ENCODE assay signal across 12 cellular contexts in the genomic region with DNA sequence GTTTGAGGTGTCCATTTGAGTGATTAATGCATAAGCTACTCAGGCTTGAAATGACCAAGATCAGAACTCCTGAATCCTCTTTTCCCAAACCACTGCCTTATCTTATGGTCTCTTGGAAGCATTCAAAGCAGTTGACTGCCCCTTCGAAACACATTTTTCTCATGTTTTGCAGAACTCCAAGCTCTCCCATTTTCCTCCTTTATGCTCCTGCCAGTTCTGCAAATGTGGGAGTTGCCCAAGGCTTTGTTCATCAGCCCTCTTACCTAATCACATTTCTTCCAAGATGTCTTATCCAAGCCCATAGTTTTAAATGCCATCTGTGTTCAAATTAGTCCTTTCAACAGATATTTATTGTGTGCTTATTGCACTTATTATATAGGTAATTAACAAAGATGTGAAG. TPM values are rescaled to one million over a fixed set of nuclear protein-coding genes. Genes with fewer than 3 reads are reported as not detected.
DNase-seq lines count a peak whose midpoint lies in the region; ATAC-seq and TF ChIP-seq lines count a peak whose summit lies in the region.
"Had no signal": no experiment of that assay in that cellular context is flagged by ENCODE, and none has a peak within 500 bp of the region (broad histone marks: within the 10 kb centered on the region; RNA-seq: fewer than 3 reads in every experiment).

No MANE protein-coding gene starts in this region.

- no peak for ATAC-seq in activated T-cell treated with anti-CD3 and anti-CD28 coated beads, Interleukin-2, amount 50 U/mL, for 4 hours
- ATAC-seq in HG02678 (IDR thresholded peaks at IDR 0.05; ENCODE audit: unreplicated experiment) (no peak), Right ventricle myocardium inferior (no peak)
- ATAC-seq: esophagus mucosa had no signal

- peak overlapping the region; percentile 96 for H3K4me3 Mint-ChIP-seq in activated T-cell treated with anti-CD3 and anti-CD28 coated beads, Interleukin-2, amount 50 U/mL, for 4 hours
- H3K4me3 Mint-ChIP-seq in brain = peak overlapping the region; percentile 62 to 98 (median 71)
- peak overlapping the region; percentile 59 for H3K4me3 Mint-ChIP-seq in osteocyte (ENCODE audit: unreplicated experiment)

- no peaks in the 10 kb centered on the region for H3K27me3 Mint-ChIP-seq in activated T-cell treated with anti-CD3 and anti-CD28 coated beads, Interleukin-2, amount 50 U/mL, for 4 hours (ENCODE audit: low read depth)
- H3K27me3 Mint-ChIP-seq in brain = peaks cover 10% of the 10 kb centered on the region
- no peaks in the 10 kb centered on the region for H3K27me3 Mint-ChIP-seq in osteocyte (ENCODE audit: unreplicated experiment)

- intact Hi-C loops in Right ventricle myocardium inferior (cut with DNase I) = loop anchor here (10.0 kb wide), 1 partner anchor 228 kb away; no protein-coding TSS in a partner anchor

- H3K4me1 Mint-ChIP-seq in activated T-cell treated with anti-CD3 and anti-CD28 coated beads, Interleukin-2, amount 50 U/mL, for 4 hours (ENCODE audit: low read depth) = peaks cover 54% of the 10 kb centered on the region
- H3K4me1 Mint-ChIP-seq in brain (peaks cover 63% of the 10 kb centered on the region), osteocyte (ENCODE audit: unreplicated experiment) (peaks cover 33% of the 10 kb centered on the region)

- peaks cover 27% of the 10 kb centered on the region for H3K36me3 Mint-ChIP-seq in activated T-cell treated with anti-CD3 and anti-CD28 coated beads, Interleukin-2, amount 50 U/mL, for 4 hours (ENCODE audit: insufficient read depth)
- H3K36me3 Mint-ChIP-seq in brain (peaks cover 35% of the 10 kb centered on the region), osteocyte (ENCODE audit: unreplicated experiment) (peaks cover 18% of the 10 kb centered on the region)

- no peak for DNase-seq in activated T-cell treated with anti-CD3 and anti-CD28 coated beads, Interleukin-2, amount 50 U/mL, for 4 hours
- DNase-seq in activated T-cell treated with anti-CD3 and anti-CD28 coated beads, Interleukin-2, amount 50 U/mL, for 48 hours = no peak
- DNase-seq in NCI-H226 (peak; percentile 75), osteocyte (ENCODE audit: extremely low spot score, unreplicated experiment) (no peak), Right ventricle myocardium inferior (ENCODE audit: missing footprints) (no peak), H4 (ENCODE audit: low spot score) (no peak)
- DNase-seq: DMS79 treated with DMSO at 0.1 percent for 48 hours; NCI-H345; stimulated activated CD4-positive, alpha-beta T cell treated with anti-CD3 and anti-CD28 coated beads, Interleukin-1b, Interleukin-23, amount 100 ng/mL, for 48 hours had no signal

- H3K27ac Mint-ChIP-seq in brain (peak overlapping the region; percentile 2 to 73 (median 63)), osteocyte (ENCODE audit: unreplicated experiment) (peak overlapping the region; percentile 45)

- no peaks in the 10 kb centered on the region for H3K9me3 Mint-ChIP-seq in activated T-cell treated with anti-CD3 and anti-CD28 coated beads, Interleukin-2, amount 50 U/mL, for 4 hours
- H3K9me3 Mint-ChIP-seq in brain (peaks cover 0 to 10% (median 4%) of the 10 kb centered on the region in 5 experiments), osteocyte (ENCODE audit: unreplicated experiment) (no peaks in the 10 kb centered on the region)

- no peak for TF ChIP-seq CTCF in brain (conservative IDR thresholded peaks at IDR 0.05)
- TF ChIP-seq CTCF in osteocyte (IDR thresholded peaks at IDR 0.05) = no peak

RNA-seq across cellular contexts. Expression of a gene that starts 1.8 kb away (rescaled TPM):
- 10 to 100 TPM; 17.0 to 18.9 (median 17.3) TPM for total RNA-seq in activated T-cell treated with anti-CD3 and anti-CD28 coated beads, Interleukin-2, amount 50 U/mL, for 4 hours
- polyA plus RNA-seq in brain (ENCODE audit: insufficient read depth, low read depth, low replicate concordance) = 7.8 TPM
- total RNA-seq in osteocyte (7.3 and 8.4 TPM in 2 replicates), Right ventricle myocardium inferior (6.1 TPM)
- total RNA-seq in H4 (2014; rRNA removed; shearing (Covaris generic)) = 13.3 and 15.1 TPM in 2 replicates

RNA-seq across cellular contexts. Expression of a gene that starts 16.3 kb away (rescaled TPM):
- total RNA-seq in activated T-cell treated with anti-CD3 and anti-CD28 coated beads, Interleukin-2, amount 50 U/mL, for 4 hours = 10 to 100 TPM; 53.8 to 55.0 (median 54.6) TPM
- 10.1 TPM for polyA plus RNA-seq in brain (ENCODE audit: insufficient read depth, low read depth, low replicate concordance)
- 46.6 and 50.6 TPM in 2 replicates for total RNA-seq in osteocyte
- 10.8 TPM for total RNA-seq in Right ventricle myocardium inferior
- total RNA-seq in H4 (2014; rRNA removed; shearing (Covaris generic)) = 63.2 and 67.8 TPM in 2 replicates

RNA-seq across cellular contexts. Expression of a gene that starts 16.4 kb away (rescaled TPM):
- total RNA-seq in activated T-cell treated with anti-CD3 and anti-CD28 coated beads, Interleukin-2, amount 50 U/mL, for 4 hours = 100 to 1,000 TPM; 294 to 316 (median 301) TPM
- 316 TPM for polyA plus RNA-seq in brain (ENCODE audit: insufficient read depth, low read depth, low replicate concordance)
- total RNA-seq in osteocyte = 171 and 187 TPM in 2 replicates
- total RNA-seq in Right ventricle myocardium inferior = 138 TPM
- 316 and 358 TPM in 2 replicates for total RNA-seq in H4 (2014; rRNA removed; shearing (Covaris generic))

RNA-seq across cellular contexts. Expression of a gene that starts 38.1 kb away (rescaled TPM):
- 10 to 100 TPM; 37.1 to 43.2 (median 42.2) TPM for total RNA-seq in activated T-cell treated with anti-CD3 and anti-CD28 coated beads, Interleukin-2, amount 50 U/mL, for 4 hours
- 10.6 TPM for polyA plus RNA-seq in brain (ENCODE audit: insufficient read depth, low read depth, low replicate concordance)
- total RNA-seq in osteocyte (7.4 and 8.1 TPM in 2 replicates), Right ventricle myocardium inferior (6.2 TPM)
- 34.7 and 53.2 TPM in 2 replicates for total RNA-seq in H4 (2014; rRNA removed; shearing (Covaris generic))

RNA-seq across cellular contexts. Expression of a gene that starts 50.7 kb away (rescaled TPM):
- 1,000 to 10,000 TPM; 2,303 to 2,539 (median 2,513) TPM for total RNA-seq in activated T-cell treated with anti-CD3 and anti-CD28 coated beads, Interleukin-2, amount 50 U/mL, for 4 hours
- polyA plus RNA-seq in brain (ENCODE audit: insufficient read depth, low read depth, low replicate concordance) = 4,447 TPM
- total RNA-seq in osteocyte = 935 and 1,004 TPM in 2 replicates
- total RNA-seq in Right ventricle myocardium inferior = 918 TPM
- 6,941 and 8,566 TPM in 2 replicates for total RNA-seq in H4 (2014; rRNA removed; shearing (Covaris generic))
